Comparison of ENCODE assay signal across 9 cellular contexts in genomic region chr11:57514538-57515331, GRCh38. TPM values are rescaled to one million over a fixed set of nuclear protein-coding genes. Genes with fewer than 3 reads are reported as not detected.
DNase-seq lines count a peak whose midpoint lies in the region; ATAC-seq and TF ChIP-seq lines count a peak whose summit lies in the region.
"Had no signal": no experiment of that assay in that cellular context is flagged by ENCODE, and none has a peak within 500 bp of the region (broad histone marks: within the 10 kb centered on the region; RNA-seq: fewer than 3 reads in every experiment).

No MANE protein-coding gene starts in this region.

- ATAC-seq in CD4-positive, CD25-positive, alpha-beta regulatory T cell (ENCODE audit: low read depth in 2 of 2): peak; percentile 42 to 45
- ATAC-seq in GM19438 (IDR thresholded peaks at IDR 0.05; ENCODE audit: low read depth, unreplicated experiment) (peak; percentile 45), body of pancreas (peak; percentile 82)

- no peaks in the 10 kb centered on the region for H3K27me3 ChIP-seq in CD4-positive, CD25-positive, alpha-beta regulatory T cell (ENCODE audit: control insufficient read depth, insufficient read depth, low read length)
- no peaks in the 10 kb centered on the region for H3K27me3 ChIP-seq in body of pancreas

- no peak for TF ChIP-seq CTCF in body of pancreas (IDR thresholded peaks at IDR 0.05)

- H3K4me3 Mint-ChIP-seq in CD4-positive, CD25-positive, alpha-beta regulatory T cell: peak overlapping the region; percentile 87 to 99 (median 98)

- peak; percentile 58 to 83 (median 76) for TF ChIP-seq POLR2A in body of pancreas (IDR thresholded peaks at IDR 0.05)

- no peaks in the 10 kb centered on the region for H3K36me3 ChIP-seq in CD4-positive, CD25-positive, alpha-beta regulatory T cell (ENCODE audit: control insufficient read depth, insufficient read depth, low read length)
- H3K36me3 ChIP-seq in body of pancreas (replicated peaks in 1 of 2; ENCODE audit: insufficient read depth in 1 of 2, low read depth in 2 of 2): no peaks in the 10 kb centered on the region

- H3K4me3 ChIP-seq in CD4-positive, CD25-positive, alpha-beta regulatory T cell (ENCODE audit: low read depth, low read length): peak overlapping the region; percentile 81
- H3K4me3 ChIP-seq in body of pancreas: peak overlapping the region; percentile 90 to 92

- peak overlapping the region; percentile 86 to 92 (median 91) for H3K27ac Mint-ChIP-seq in CD4-positive, CD25-positive, alpha-beta regulatory T cell

- peaks cover 25% of the 10 kb centered on the region for H3K4me1 ChIP-seq in CD4-positive, CD25-positive, alpha-beta regulatory T cell (ENCODE audit: control insufficient read depth, insufficient read depth, low read length, poor library complexity, severe bottlenecking)
- H3K4me1 ChIP-seq in body of pancreas: peaks cover 28% of the 10 kb centered on the region

- no peaks in the 10 kb centered on the region for H3K9me3 ChIP-seq in CD4-positive, CD25-positive, alpha-beta regulatory T cell (ENCODE audit: control insufficient read depth in 2 of 2, low read length in 2 of 2)
- H3K9me3 ChIP-seq in body of pancreas: no peaks in the 10 kb centered on the region

- peaks cover 14 to 40% (median 30%) of the 10 kb centered on the region in 4 donors for H3K4me1 Mint-ChIP-seq in CD4-positive, CD25-positive, alpha-beta regulatory T cell

- DNase-seq in CD4-positive, CD25-positive, alpha-beta regulatory T cell: peak; percentile 22 to 70 (median 50)
- DNase-seq in HT1080 (ENCODE audit: low read depth) (peak; percentile 40), T-helper 1 cell (peak in 4 of 5 donors; percentile 28 to 53 (median 34)), body of pancreas (peak; percentile 83 to 88 (median 84)), islet precursor cell (peak; percentile 63), H4 (ENCODE audit: low spot score) (no peak)
- peak; percentile 21 to 54 for DNase-seq in stimulated activated CD4-positive, alpha-beta T cell treated with anti-CD3 and anti-CD28 coated beads, Interleukin-1b, Interleukin-23, amount 100 ng/mL, for 4 hours (ENCODE audit: low read depth in 2 of 2)

- H3K27ac ChIP-seq in CD4-positive, CD25-positive, alpha-beta regulatory T cell (ENCODE audit: insufficient read depth, low read length, poor library complexity, severe bottlenecking): peak overlapping the region; percentile 61
- H3K27ac ChIP-seq in body of pancreas: peak overlapping the region; percentile 78 to 95 (median 92)

- WGBS in body of pancreas, 2 donors: 0 to 1% methylated on average over 37 to 57 of the region's 57 CpGs

- H3K36me3 Mint-ChIP-seq in CD4-positive, CD25-positive, alpha-beta regulatory T cell: no peaks in the 10 kb centered on the region

- peaks cover 0 to 4% (median 0%) of the 10 kb centered on the region in 7 donors for H3K9me3 Mint-ChIP-seq in CD4-positive, CD25-positive, alpha-beta regulatory T cell

- intact Hi-C loops in body of pancreas (cut with DNase I): no loop called here

- no peaks in the 10 kb centered on the region for H3K27me3 Mint-ChIP-seq in CD4-positive, CD25-positive, alpha-beta regulatory T cell

RNA-seq across cellular contexts. Expression of gene SLC43A1, which starts 0.8 kb away (rescaled TPM):
- 12.8 TPM for total RNA-seq in CD4-positive, CD25-positive, alpha-beta regulatory T cell
- 10 to 100 TPM; 22.9 to 29.9 (median 26.2) TPM for polyA plus RNA-seq in CD4-positive, CD25-positive, alpha-beta regulatory T cell
- 13.6 and 14.5 TPM in 2 replicates for total RNA-seq in HT1080 (2014; rRNA removed; shearing (Covaris generic))
- polyA plus RNA-seq in HT1080 (2015; cell fraction: cytosol; rRNA removed): 17.7 and 19.4 TPM in 2 replicates
- 36.2 and 36.7 TPM in 2 replicates for polyA plus RNA-seq in HT1080 (2015; cell fraction: nucleus; rRNA removed)
- 100 to 1,000 TPM in 1 of 2 donors, 10 to 100 TPM in 1; 87.7 to 128 TPM for total RNA-seq in body of pancreas
- 3.5 and 6.0 TPM in 2 replicates for total RNA-seq in H4 (2014; rRNA removed; shearing (Covaris generic))

RNA-seq across cellular contexts. Expression of gene TIMM10, which starts 15.8 kb away (rescaled TPM):
- total RNA-seq in CD4-positive, CD25-positive, alpha-beta regulatory T cell: 21.2 TPM
- 10 to 100 TPM; 52.1 to 84.7 (median 65.7) TPM for polyA plus RNA-seq in CD4-positive, CD25-positive, alpha-beta regulatory T cell
- total RNA-seq in HT1080 (2014; rRNA removed; shearing (Covaris generic)): 115 and 191 TPM in 2 replicates
- polyA plus RNA-seq in HT1080 (2015; cell fraction: cytosol; rRNA removed): 61.0 and 91.2 TPM in 2 replicates
- polyA plus RNA-seq in HT1080 (2015; cell fraction: nucleus; rRNA removed): 23.0 and 26.8 TPM in 2 replicates
- 10 to 100 TPM in 1 of 2 donors, 1 to 10 TPM in 1; 5.6 to 24.4 TPM for total RNA-seq in body of pancreas
- total RNA-seq in H4 (2014; rRNA removed; shearing (Covaris generic)): 111 and 118 TPM in 2 replicates

RNA-seq across cellular contexts. Expression of gene SMTNL1, which starts 22.7 kb away (rescaled TPM):
- not detected for total RNA-seq in CD4-positive, CD25-positive, alpha-beta regulatory T cell
- polyA plus RNA-seq in CD4-positive, CD25-positive, alpha-beta regulatory T cell: under 1 TPM in 2 of 4 donors, not detected in 2; 0.21 to 0.36 TPM
- total RNA-seq in HT1080 (2014; rRNA removed; shearing (Covaris generic)): not detected in 2 replicates
- polyA plus RNA-seq in HT1080 (2015; cell fraction: cytosol; rRNA removed): not detected in 2 replicates
- not detected in 2 replicates for polyA plus RNA-seq in HT1080 (2015; cell fraction: nucleus; rRNA removed)
- total RNA-seq in body of pancreas: not detected
- total RNA-seq in H4 (2014; rRNA removed; shearing (Covaris generic)): not detected in 2 replicates
- total RNA-seq: T-helper 2 cell treated with Interferon-gamma antibody and Interleukin-4, amounts not matched to agents 100 ng/mL and 5 ng/mL, for 36 hours had no signal

RNA-seq across cellular contexts. Expression of gene UBE2L6, which starts 52.7 kb away (rescaled TPM):
- total RNA-seq in CD4-positive, CD25-positive, alpha-beta regulatory T cell: 103 TPM
- 100 to 1,000 TPM; 277 to 406 (median 320) TPM for polyA plus RNA-seq in CD4-positive, CD25-positive, alpha-beta regulatory T cell
- total RNA-seq in HT1080 (2014; rRNA removed; shearing (Covaris generic)): 37.3 and 51.2 TPM in 2 replicates
- 30.7 and 32.3 TPM in 2 replicates for polyA plus RNA-seq in HT1080 (2015; cell fraction: cytosol; rRNA removed)
- polyA plus RNA-seq in HT1080 (2015; cell fraction: nucleus; rRNA removed): 14.7 and 15.5 TPM in 2 replicates
- 10 to 100 TPM in 1 of 2 donors, 1 to 10 TPM in 1; 7.9 to 17.4 TPM for total RNA-seq in body of pancreas
- total RNA-seq in H4 (2014; rRNA removed; shearing (Covaris generic)): 103 and 149 TPM in 2 replicates

RNA-seq across cellular contexts. Expression of gene RTN4RL2, which starts 54.4 kb away (rescaled TPM):
- not detected for total RNA-seq in CD4-positive, CD25-positive, alpha-beta regulatory T cell
- under 1 TPM in 1 of 4 donors, not detected in 3; 0.11 TPM for polyA plus RNA-seq in CD4-positive, CD25-positive, alpha-beta regulatory T cell
- total RNA-seq in HT1080 (2014; rRNA removed; shearing (Covaris generic)): 5.6 and 11.3 TPM in 2 replicates
- 23.4 and 26.4 TPM in 2 replicates for polyA plus RNA-seq in HT1080 (2015; cell fraction: cytosol; rRNA removed)
- polyA plus RNA-seq in HT1080 (2015; cell fraction: nucleus; rRNA removed): 7.6 and 9.5 TPM in 2 replicates
- 1 to 10 TPM in 1 of 2 donors, under 1 TPM in 1; 0.99 to 3.4 TPM for total RNA-seq in body of pancreas
- 0.64 and 0.89 TPM in 2 replicates for total RNA-seq in H4 (2014; rRNA removed; shearing (Covaris generic))
